In the genomic region with DNA sequence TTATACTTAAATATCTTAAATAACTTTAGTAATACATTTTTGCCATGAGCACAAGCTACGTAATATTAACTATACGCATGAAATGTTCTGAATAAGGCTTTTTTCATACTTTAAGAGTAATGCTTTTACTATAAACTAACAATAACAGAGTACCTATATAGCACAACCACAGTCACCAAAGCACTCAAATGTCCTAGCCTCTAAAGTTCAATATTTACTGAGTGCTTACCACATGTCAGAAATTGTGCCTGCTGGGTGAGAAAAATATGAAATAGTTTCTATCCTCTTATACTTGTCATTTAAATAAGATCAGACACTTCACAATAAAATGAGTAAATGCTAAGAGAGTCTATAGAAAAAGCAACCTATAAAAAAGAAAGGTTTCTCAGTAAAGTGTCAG, we compare ENCODE assay signal across 26 cellular contexts.
"Had no signal": no experiment of that assay in that cellular context is flagged by ENCODE, and none has a peak within 500 bp of the region (broad histone marks: within the 10 kb centered on the region; RNA-seq: fewer than 3 reads in every experiment).

No MANE protein-coding gene starts in this region.

- H3K4me3 Mint-ChIP-seq: activated naive CD8-positive, alpha-beta T cell; effector memory CD8-positive, alpha-beta T cell; memory B cell; T-cell; T-helper 2 cell treated with Interferon-gamma antibody and Interleukin-4, amounts not matched to agents 5 μg/mL and 100 μg/mL, for 36 hours had no signal

- H3K9me3 Mint-ChIP-seq: activated T-helper 2 cell treated with anti-CD3 and anti-CD28 coated beads, Interferon-gamma antibody, Interleukin-2, Interleukin-4, amounts not matched to agents 10 μg/mL and 5 μg/mL and 100 μg/mL, durations not matched to agents 14 hours and 24 hours and 36 hours; effector memory CD8-positive, alpha-beta T cell; memory B cell; T-cell; T-helper 2 cell treated with Interferon-gamma antibody and Interleukin-4, amounts not matched to agents 5 μg/mL and 100 μg/mL, for 36 hours had no signal

- H3K27me3 Mint-ChIP-seq: activated naive CD8-positive, alpha-beta T cell; effector memory CD8-positive, alpha-beta T cell; memory B cell; T-cell had no signal

- DNase-seq: activated CD4-positive, alpha-beta T cell treated with anti-CD3 and anti-CD28 coated beads for 1 hour; activated CD4-positive, alpha-beta T cell treated with anti-CD3 and anti-CD28 coated beads, Interleukin-2, amount 50 U/mL, for 1 hour; activated naive CD4-positive, alpha-beta T cell; activated T-cell treated with anti-CD3 and anti-CD28 coated beads, Interleukin-2, amount 50 U/mL, for 1 hour; central memory CD4-positive, alpha-beta T cell; colonic mucosa; dorsolateral prefrontal cortex; effector memory CD8-positive, alpha-beta T cell; hippocampal formation; mucosa of descending colon; nucleus accumbens; posterior cingulate gyrus; stimulated activated CD4-positive, alpha-beta T cell treated with anti-CD3 and anti-CD28 coated beads, Interleukin-2, amount 100 ng/mL, for 48 hours; stimulated activated CD8-positive, alpha-beta memory T cell treated with anti-CD3 and anti-CD28 coated beads, Interleukin-4, amount 100 ng/mL, for 48 hours; stimulated activated naive CD4-positive, alpha-beta T cell treated with Interleukin-2 at 50 U/mL for 16 hours; T-cell; upper lobe of right lung had no signal

- H3K27me3 ChIP-seq: adrenal gland, ascending aorta, colonic mucosa, dorsolateral prefrontal cortex, esophagus muscularis mucosa, upper lobe of right lung had no signal

- H3K27ac Mint-ChIP-seq: activated naive CD8-positive, alpha-beta T cell; activated T-helper 2 cell treated with anti-CD3 and anti-CD28 coated beads, Interferon-gamma antibody, Interleukin-2, Interleukin-4, amounts not matched to agents 10 μg/mL and 5 μg/mL and 100 μg/mL, durations not matched to agents 14 hours and 24 hours and 36 hours; effector memory CD8-positive, alpha-beta T cell; memory B cell; T-cell had no signal

- H3K4me1 ChIP-seq: ascending aorta, colonic mucosa had no signal

- H3K4me1 Mint-ChIP-seq: memory B cell, T-cell had no signal

- H3K4me3 ChIP-seq: adrenal gland, ascending aorta, colonic mucosa, dorsolateral prefrontal cortex, esophagus muscularis mucosa, mucosa of descending colon, thoracic aorta, upper lobe of right lung had no signal

- H3K27ac ChIP-seq: colonic mucosa, thoracic aorta, upper lobe of right lung, VCaP had no signal

- H3K9me3 ChIP-seq: adrenal gland, ascending aorta, colonic mucosa, esophagus muscularis mucosa, mucosa of descending colon, thoracic aorta, upper lobe of right lung had no signal
